In genomic region chr19:4636151-4636717, GRCh38 we compare ENCODE assay signal across 8 cellular contexts. TPM values are rescaled to one million over a fixed set of nuclear protein-coding genes. Genes with fewer than 3 reads are reported as not detected.
A peak's percentile ranks its signal among the peaks of the same experiment; 100 is the strongest.
DNase-seq lines count a peak whose midpoint lies in the region; ATAC-seq and TF ChIP-seq lines count a peak whose summit lies in the region.

No MANE protein-coding gene starts in this region.

- H3K4me1 Mint-ChIP-seq in glutamatergic neuron (ENCODE audit: low read depth, unreplicated experiment), result peaks cover 12% of the 10 kb centered on the region

- DNase-seq in HT-29 (ENCODE audit: low spot score) (peak; percentile 37), SJCRH30 (peak; percentile 73 to 82), glutamatergic neuron (peak; percentile 91), ovary (peak; percentile 52 to 82 (median 68)), tibial artery (no peak)
- peak; percentile 80 for DNase-seq in activated naive CD4-positive, alpha-beta T cell treated with Interleukin-2 at 50 U/mL for 16 hours

- no peak for ATAC-seq in HG03095 (IDR thresholded peaks at IDR 0.05; ENCODE audit: unreplicated experiment)

- peak overlapping the region; percentile 99 for H3K27ac Mint-ChIP-seq in glutamatergic neuron (ENCODE audit: unreplicated experiment)

- intact Hi-C loops in ovary (cut with DNase I) (loop anchor here in 1 of 4 donors (5.0 kb wide), 1 partner anchor 79 kb away; the partner anchor contains the start of gene SEMA6B), tibial artery (cut with DNase I; ENCODE audit: low total_unique reads) (loop anchor here (5.0 kb wide), 2 partner anchors 59 to 79 kb away; partner anchors contain the start of gene SEMA6B)

- peak overlapping the region; percentile 83 for H3K4me3 Mint-ChIP-seq in glutamatergic neuron (ENCODE audit: unreplicated experiment)

- WGBS in ovary, 3 donors, result 0 to 1% (median 1%) methylated on average over 39 to 43 of the region's 43 CpGs

- peak overlapping the region; percentile 58 for H3K4me3 ChIP-seq in SJCRH30
- H3K4me3 ChIP-seq in ovary, result peak overlapping the region; percentile 28
- peak overlapping the region; percentile 43 to 53 for H3K4me3 ChIP-seq in tibial artery

- peaks cover 22% of the 10 kb centered on the region for H3K4me1 ChIP-seq in SJCRH30
- H3K4me1 ChIP-seq in ovary (ENCODE audit: insufficient read depth), result peaks cover 3% of the 10 kb centered on the region
- peaks cover 0 to 34% (median 25%) of the 10 kb centered on the region in 4 donors for H3K4me1 ChIP-seq in tibial artery

- peaks cover 4% of the 10 kb centered on the region for H3K36me3 Mint-ChIP-seq in glutamatergic neuron (ENCODE audit: unreplicated experiment)

- TF ChIP-seq POLR2A in ovary (IDR thresholded peaks at IDR 0.05), result no peak

- H3K27me3 ChIP-seq in SJCRH30, result no peaks in the 10 kb centered on the region
- H3K27me3 ChIP-seq in ovary, result no peaks in the 10 kb centered on the region
- peaks cover 0 to 29% of the 10 kb centered on the region in 2 donors for H3K27me3 ChIP-seq in tibial artery

- TF ChIP-seq CTCF in C4-2B (conservative IDR thresholded peaks at IDR 0.05) (peak; percentile 99), glutamatergic neuron (IDR thresholded peaks at IDR 0.05; ENCODE audit: partially characterized antibody, unreplicated experiment) (peak; percentile 98), ovary (IDR thresholded peaks at IDR 0.05) (peak; percentile 77 to 84 (median 82)), tibial artery (IDR thresholded peaks at IDR 0.05) (peak; percentile 82 to 93)

- H3K36me3 ChIP-seq in SJCRH30, result no peaks in the 10 kb centered on the region
- no peaks in the 10 kb centered on the region for H3K36me3 ChIP-seq in ovary
- H3K36me3 ChIP-seq in tibial artery, result no peaks in the 10 kb centered on the region

- H3K27ac ChIP-seq in C4-2B (peak overlapping the region; percentile 7; the same call in 1 of the 2 replicates), SJCRH30 (peak overlapping the region; percentile 56), ovary (no peak overlapping the region), tibial artery (no peak overlapping the region)

- peaks cover 28% of the 10 kb centered on the region for H3K27me3 Mint-ChIP-seq in glutamatergic neuron (ENCODE audit: unreplicated experiment)

- H3K9me3 Mint-ChIP-seq in glutamatergic neuron (ENCODE audit: unreplicated experiment), result peaks cover 27% of the 10 kb centered on the region

- TF ChIP-seq EP300 in ovary (IDR thresholded peaks at IDR 0.05), result no peak

- H3K9me3 ChIP-seq in SJCRH30 (replicated peaks) (no peaks in the 10 kb centered on the region), ovary (no peaks in the 10 kb centered on the region), tibial artery (no peaks in the 10 kb centered on the region)

RNA-seq across cellular contexts. Expression of gene TNFAIP8L1, which starts 3.1 kb away (rescaled TPM):
- 6.3 TPM in 2 replicates for total RNA-seq in HT-29 (2014; rRNA removed; shearing (Covaris generic))
- 8.5 and 8.8 TPM in 2 replicates for total RNA-seq in SJCRH30 (2014; rRNA removed; shearing (Covaris generic))
- 23.6 TPM for total RNA-seq in glutamatergic neuron (ENCODE audit: unreplicated experiment)
- total RNA-seq in ovary, result 10 to 100 TPM in 3 of 7 donors, 1 to 10 TPM in 4; 4.3 to 14.0 (median 9.8) TPM
- 1 to 10 TPM; 6.8 to 8.1 TPM for polyA plus RNA-seq in ovary

RNA-seq across cellular contexts. Expression of gene MYDGF, which starts 33.9 kb away (rescaled TPM):
- 139 and 152 TPM in 2 replicates for total RNA-seq in HT-29 (2014; rRNA removed; shearing (Covaris generic))
- total RNA-seq in SJCRH30 (2014; rRNA removed; shearing (Covaris generic)), result 71.9 and 86.8 TPM in 2 replicates
- total RNA-seq in glutamatergic neuron (ENCODE audit: unreplicated experiment) (32.6 TPM), ovary (10 to 100 TPM; 28.6 to 76.1 (median 59.4) TPM)
- polyA plus RNA-seq in ovary, result 10 to 100 TPM; 44.5 to 85.4 TPM

Comparison
In these comparisons a context has a peak if more than half of its experiments do, and no peak if none do; other contexts are left out.
1. H3K27ac ChIP-seq: peak in C4-2B (single experiment) and SJCRH30 (single experiment); none in ovary (0 of 2) and tibial artery (0 of 2).
2. DNase-seq: peak in HT-29 (single experiment), SJCRH30 (2 of 2), activated naive CD4-positive, alpha-beta T cell treated with Interleukin-2 at 50 U/mL for 16 hours (single experiment), glutamatergic neuron (single experiment) and ovary (5 of 5); none in tibial artery (0 of 2).
3. Peak in every context shown above with its lines, with median percentiles within 50 percentile points of each other: CTCF ChIP-seq and H3K4me3 ChIP-seq.